In genomic region chr9:71806916-71807315, GRCh38 we compare ENCODE assay signal across 8 cellular contexts. TPM values are rescaled to one million over a fixed set of nuclear protein-coding genes. Genes with fewer than 3 reads are reported as not detected.
DNase-seq lines count a peak whose midpoint lies in the region; ATAC-seq and TF ChIP-seq lines count a peak whose summit lies in the region.

No MANE protein-coding gene starts in this region.

- no peaks in the 10 kb centered on the region for H3K79me2 ChIP-seq in OCI-LY3 (ENCODE audit: low read length)

- no peak for TF ChIP-seq POLR2A in vagina (IDR thresholded peaks at IDR 0.05)

- H3K4me2 ChIP-seq in OCI-LY3 (ENCODE audit: low read length) = peak overlapping the region; percentile 75

- ATAC-seq in GM21576 (IDR thresholded peaks at IDR 0.05; ENCODE audit: unreplicated experiment) = peak; percentile 95
- ATAC-seq in activated T-cell treated with anti-CD3 and anti-CD28 coated beads, Interleukin-2, amount 50 U/mL, for 72 hours (replicated peaks in 1 of 2) = peak; percentile 88 to 92

- peak overlapping the region; percentile 31; the same call in 1 of the 2 replicates for H3K9ac ChIP-seq in OCI-LY3 (ENCODE audit: low read length)

- H3K27ac Mint-ChIP-seq in activated T-cell treated with anti-CD3 and anti-CD28 coated beads, Interleukin-2, amount 50 U/mL, for 72 hours = no peak overlapping the region

- H4K20me1 ChIP-seq in OCI-LY3 (ENCODE audit: insufficient read depth, low read length) = no peaks in the 10 kb centered on the region

- DNase-seq in EL = peak; percentile 67
- peak; percentile 49 for DNase-seq in HuH-7 (ENCODE audit: low spot score)
- DNase-seq in activated T-cell treated with anti-CD3 and anti-CD28 coated beads, Interleukin-2, amount 50 U/mL, for 72 hours = peak; percentile 64 to 66
- DNase-seq in fibroblast of peridontal ligament (ENCODE audit: extremely low read depth) = peak; percentile 75
- DNase-seq in non-pigmented ciliary epithelial cell (ENCODE audit: low read depth) = peak; percentile 36
- DNase-seq in vagina (ENCODE audit: extremely low spot score in 2 of 2) = no peak

- H3K4me1 Mint-ChIP-seq in activated T-cell treated with anti-CD3 and anti-CD28 coated beads, Interleukin-2, amount 50 U/mL, for 72 hours (ENCODE audit: low read depth) = peaks cover 4% of the 10 kb centered on the region

- H3K4me3 ChIP-seq in OCI-LY3 (ENCODE audit: low read length) = peak overlapping the region; percentile 71
- no peak overlapping the region for H3K4me3 ChIP-seq in vagina

- H3K9me3 ChIP-seq in OCI-LY3 (ENCODE audit: insufficient read depth, low read length) (no peaks in the 10 kb centered on the region), vagina (no peaks in the 10 kb centered on the region)

- no peak overlapping the region for H3K4me3 Mint-ChIP-seq in activated T-cell treated with anti-CD3 and anti-CD28 coated beads, Interleukin-2, amount 50 U/mL, for 72 hours

- H3K4me1 ChIP-seq in OCI-LY3 (ENCODE audit: low read length) (no peaks in the 10 kb centered on the region), vagina (no peaks in the 10 kb centered on the region)

- H3K27me3 ChIP-seq in OCI-LY3 (ENCODE audit: low read depth, low read length) (no peaks in the 10 kb centered on the region), vagina (no peaks in the 10 kb centered on the region)

- H3K27ac ChIP-seq in OCI-LY3 (ENCODE audit: low read length) = no peak overlapping the region
- H3K27ac ChIP-seq in vagina = no peak overlapping the region

- TF ChIP-seq CTCF in OCI-LY3 (IDR thresholded peaks at IDR 0.05; ENCODE audit: low read depth, low read length) = peak; percentile 96
- peak; percentile 67 to 80 (median 68) for TF ChIP-seq CTCF in vagina (IDR thresholded peaks at IDR 0.05)

- H3K36me3 ChIP-seq in OCI-LY3 (replicated peaks; ENCODE audit: low read depth, low read length) (no peaks in the 10 kb centered on the region), vagina (no peaks in the 10 kb centered on the region)

- intact Hi-C loops in vagina (cut with DNase I) = loop anchor here (10.0 kb wide), 1 partner anchor 218 kb away; no protein-coding TSS in a partner anchor

- H3K27me3 Mint-ChIP-seq in activated T-cell treated with anti-CD3 and anti-CD28 coated beads, Interleukin-2, amount 50 U/mL, for 72 hours (ENCODE audit: low read depth) = no peaks in the 10 kb centered on the region

- no peaks in the 10 kb centered on the region for H3K36me3 Mint-ChIP-seq in activated T-cell treated with anti-CD3 and anti-CD28 coated beads, Interleukin-2, amount 50 U/mL, for 72 hours (ENCODE audit: insufficient read depth in 2 of 2)

- H2AFZ ChIP-seq in OCI-LY3 (ENCODE audit: low read depth, low read length) = peak overlapping the region; percentile 87

- H3K9me3 Mint-ChIP-seq in activated T-cell treated with anti-CD3 and anti-CD28 coated beads, Interleukin-2, amount 50 U/mL, for 72 hours = no peaks in the 10 kb centered on the region

RNA-seq across cellular contexts. Expression of gene CEMIP2, which starts 38.6 kb away (rescaled TPM):
- total RNA-seq in activated T-cell treated with anti-CD3 and anti-CD28 coated beads, Interleukin-2, amount 50 U/mL, for 72 hours = 10 to 100 TPM; 46.7 to 62.2 TPM
- 46.7 TPM for total RNA-seq in vagina

Comparison
In these comparisons a context has a peak if more than half of its experiments do, and no peak if none do; other contexts are left out.
1. DNase-seq: peak in EL (single experiment), HuH-7 (single experiment), activated T-cell treated with anti-CD3 and anti-CD28 coated beads, Interleukin-2, amount 50 U/mL, for 72 hours (2 of 2), fibroblast of peridontal ligament (single experiment) and non-pigmented ciliary epithelial cell (single experiment); none in vagina (0 of 2).